In the genomic region with DNA sequence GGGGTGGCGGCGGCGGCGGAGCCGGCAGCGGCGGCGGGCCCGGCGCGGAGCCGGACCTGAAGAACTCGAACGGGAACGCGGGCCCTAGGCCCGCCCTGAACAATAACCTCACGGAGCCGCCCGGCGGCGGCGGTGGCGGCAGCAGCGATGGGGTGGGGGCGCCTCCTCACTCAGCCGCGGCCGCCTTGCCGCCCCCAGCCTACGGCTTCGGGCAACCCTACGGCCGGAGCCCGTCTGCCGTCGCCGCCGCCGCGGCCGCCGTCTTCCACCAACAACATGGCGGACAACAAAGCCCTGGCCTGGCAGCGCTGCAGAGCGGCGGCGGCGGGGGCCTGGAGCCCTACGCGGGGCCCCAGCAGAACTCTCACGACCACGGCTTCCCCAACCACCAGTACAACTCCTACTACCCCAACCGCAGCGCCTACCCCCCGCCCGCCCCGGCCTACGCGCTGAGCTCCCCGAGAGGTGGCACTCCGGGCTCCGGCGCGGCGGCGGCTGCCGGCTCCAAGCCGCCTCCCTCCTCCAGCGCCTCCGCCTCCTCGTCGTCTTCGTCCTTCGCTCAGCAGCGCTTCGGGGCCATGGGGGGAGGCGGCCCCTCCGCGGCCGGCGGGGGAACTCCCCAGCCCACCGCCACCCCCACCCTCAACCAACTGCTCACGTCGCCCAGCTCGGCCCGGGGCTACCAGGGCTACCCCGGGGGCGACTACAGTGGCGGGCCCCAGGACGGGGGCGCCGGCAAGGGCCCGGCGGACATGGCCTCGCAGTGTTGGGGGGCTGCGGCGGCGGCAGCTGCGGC, we compare ENCODE assay signal across 8 cellular contexts. TPM values are rescaled to one million over a fixed set of nuclear protein-coding genes. Genes with fewer than 3 reads are reported as not detected.
DNase-seq lines count a peak whose midpoint lies in the region; ATAC-seq and TF ChIP-seq lines count a peak whose summit lies in the region.

No MANE protein-coding gene starts in this region.

- H3K36me3 ChIP-seq in psoas muscle (ENCODE audit: insufficient read depth in 1 of 2, low read depth in 1 of 2) (no peaks in the 10 kb centered on the region), aorta (ENCODE audit: control insufficient read depth in 1 of 2, insufficient read depth in 2 of 2, low read length in 1 of 2) (no peaks in the 10 kb centered on the region)

- H3K27ac ChIP-seq in psoas muscle (peak overlapping the region; percentile 92), aorta (ENCODE audit: low read depth in 1 of 2, low read length in 2 of 2) (peak overlapping the region; percentile 91 to 93)

- peak; percentile 26 for DNase-seq in EH (ENCODE audit: low read depth)
- DNase-seq in NOMO-1 (lab: John Stamatoyannopoulos, UW; ENCODE audit: unreplicated experiment in 2 of 2) = peak; percentile 33 to 47
- peak; percentile 68 for DNase-seq in activated T-helper 9 cell treated with anti-CD3 and anti-CD28 coated beads, Interleukin-2, amount 50 U/mL, for 16 hours (ENCODE audit: low read depth)
- peak; percentile 70 for DNase-seq in Right ventricle myocardium inferior (ENCODE audit: missing footprints)
- DNase-seq in psoas muscle = peak; percentile 43 to 70
- peak; percentile 66 to 85 for DNase-seq in aorta
- no peak for DNase-seq in G401 (ENCODE audit: low spot score)
- DNase-seq in inferior parietal cortex (ENCODE audit: extremely low spot score) = no peak

- peak overlapping the region; percentile 89 for H3K4me3 ChIP-seq in psoas muscle
- peak overlapping the region; percentile 95 to 100 for H3K4me3 ChIP-seq in aorta (ENCODE audit: low read length in 2 of 2)

- in situ Hi-C loops in G401 (cut with HindIII; ENCODE audit: low sequenced_read_pairs) = no loop called here

- H3K27me3 ChIP-seq in psoas muscle (ENCODE audit: insufficient read depth in 3 of 3, low read length in 2 of 3) (no peaks in the 10 kb centered on the region), aorta (ENCODE audit: control insufficient read depth in 1 of 2, insufficient read depth in 2 of 2, low read length in 1 of 2) (no peaks in the 10 kb centered on the region)

- ATAC-seq in Right ventricle myocardium inferior (no peak), psoas muscle (no peak), aorta (ENCODE audit: low FRiP score) (no peak)

- intact Hi-C loops in Right ventricle myocardium inferior (cut with DNase I) (loop anchor here (1.0 to 5.0 kb wide), 2 partner anchors 26 to 45 kb away; no protein-coding TSS in a partner anchor), psoas muscle (cut with DNase I) (loop anchor here in 1 of 2 donors (5.0 kb wide), 1 partner anchor 90 kb away; the partner anchor contains the start of gene PIGV), aorta (cut with DNase I) (loop anchor here (1.0 to 5.0 kb wide), 2 partner anchors 75 to 90 kb away; partner anchors contain the start of gene PIGV (in 1 of the 2))

- WGBS in psoas muscle, 3 donors = 0 to 1% (median 1%) methylated on average over 44 to 100 of the region's 100 CpGs
- 1% methylated on average over 57 to 100 of the region's 100 CpGs for WGBS in aorta, 2 donors

- H3K4me1 ChIP-seq in psoas muscle (peaks cover 57% of the 10 kb centered on the region), aorta (ENCODE audit: control insufficient read depth in 1 of 2, insufficient read depth in 2 of 2, low read length in 2 of 2) (peaks cover 5 to 17% of the 10 kb centered on the region in 2 donors)

- TF ChIP-seq CTCF in psoas muscle (IDR thresholded peaks at IDR 0.05) = no peak

- H3K9me3 ChIP-seq in psoas muscle (no peaks in the 10 kb centered on the region), aorta (ENCODE audit: control insufficient read depth, low read length) (no peaks in the 10 kb centered on the region)

RNA-seq across cellular contexts. Expression of gene ARID1A, which starts 1.0 kb away (rescaled TPM):
- 27.5 TPM for total RNA-seq in Right ventricle myocardium inferior
- total RNA-seq in psoas muscle = 10 to 100 TPM; 32.2 to 44.4 (median 39.6) TPM
- 10 to 100 TPM in 2 of 3 donors, 1 to 10 TPM in 1; 8.8 to 20.8 (median 12.9) TPM for polyA plus RNA-seq in psoas muscle
- 10 to 100 TPM; 55.9 to 72.3 TPM for total RNA-seq in aorta
- polyA plus RNA-seq in aorta = 10 to 100 TPM in 1 of 2 donors, 1 to 10 TPM in 1; 6.5 to 13.7 TPM
- total RNA-seq in G401 (2014; rRNA removed; shearing (Covaris generic)) = 14.3 and 21.5 TPM in 2 replicates

Comparison
In these comparisons a context has a peak if more than half of its experiments do, and no peak if none do; other contexts are left out.
1. DNase-seq: peak in EH (single experiment), NOMO-1 (2 of 2), activated T-helper 9 cell treated with anti-CD3 and anti-CD28 coated beads, Interleukin-2, amount 50 U/mL, for 16 hours (single experiment), Right ventricle myocardium inferior (single experiment), psoas muscle (2 of 2) and aorta (2 of 2); none in G401 (single experiment) and inferior parietal cortex (single experiment).